In genomic region chrX:11755724-11756123, GRCh38 we compare ENCODE assay signal across 1 cellular context.
A peak's percentile ranks its signal among the peaks of the same experiment; 100 is the strongest.
TF ChIP-seq lines count a peak whose summit lies in the region.

No MANE protein-coding gene starts in this region.

TF ChIP-seq in HepG2, 621 proteins besides CTCF, POLR2A, EP300 and RAD21 (continued from another document and continues in another):
- no peak for TF ChIP-seq ZNF597 (CRISPR knock-in tag; IDR thresholded peaks at IDR 0.05)
- TF ChIP-seq ERF (CRISPR knock-in tag; IDR thresholded peaks at IDR 0.05), result no peak
- TF ChIP-seq KLF15 (CRISPR knock-in tag; IDR thresholded peaks at IDR 0.05; ENCODE audit: borderline replicate concordance), result no peak
- TF ChIP-seq ZEB1 (IDR thresholded peaks at IDR 0.05; ENCODE audit: insufficient replicate concordance, low read depth), result no peak
- TF ChIP-seq ZNF563 (CRISPR knock-in tag; IDR thresholded peaks at IDR 0.05), result no peak
- no peak for TF ChIP-seq ZNF282 (IDR thresholded peaks at IDR 0.05; ENCODE audit: partially characterized antibody)
- TF ChIP-seq ZNF317 (CRISPR knock-in tag; IDR thresholded peaks at IDR 0.05), result no peak
- TF ChIP-seq BRF2 (CRISPR knock-in tag; IDR thresholded peaks at IDR 0.05), result no peak
- TF ChIP-seq TFAP4 (IDR thresholded peaks at IDR 0.05; ENCODE audit: borderline replicate concordance, low read depth), result no peak
- no peak for TF ChIP-seq XBP1 (CRISPR knock-in tag; IDR thresholded peaks at IDR 0.05)
- TF ChIP-seq FOXP4 (CRISPR knock-in tag; IDR thresholded peaks at IDR 0.05), result peak; percentile 78
- no peak for TF ChIP-seq ZUFSP (CRISPR knock-in tag; IDR thresholded peaks at IDR 0.05; ENCODE audit: borderline replicate concordance)
- TF ChIP-seq ZBTB7B (CRISPR knock-in tag; IDR thresholded peaks at IDR 0.05), result no peak
- TF ChIP-seq NONO (IDR thresholded peaks at IDR 0.05), result no peak
- TF ChIP-seq NONO (CRISPR knock-in tag; conservative IDR thresholded peaks at IDR 0.05), result no peak
- peak; percentile 98; the same call in 1 of the 2 replicates for TF ChIP-seq ZBTB20 (CRISPR knock-in tag; IDR thresholded peaks at IDR 0.05; ENCODE audit: borderline replicate concordance, low read depth)
- peak; percentile 54 for TF ChIP-seq SAP130 (CRISPR knock-in tag; IDR thresholded peaks at IDR 0.05; ENCODE audit: low read depth)
- TF ChIP-seq ZNF382 (CRISPR knock-in tag; IDR thresholded peaks at IDR 0.05; ENCODE audit: borderline replicate concordance), result no peak
- TF ChIP-seq ZIK1 (CRISPR knock-in tag; IDR thresholded peaks at IDR 0.05; ENCODE audit: borderline replicate concordance, low read depth), result no peak
- no peak for TF ChIP-seq DZIP1 (CRISPR knock-in tag; IDR thresholded peaks at IDR 0.05)
- TF ChIP-seq ZNF142 (CRISPR knock-in tag; IDR thresholded peaks at IDR 0.05), result no peak
- TF ChIP-seq ZNF318 (CRISPR knock-in tag; IDR thresholded peaks at IDR 0.05), result no peak
- TF ChIP-seq E2F1 (CRISPR knock-in tag; IDR thresholded peaks at IDR 0.05), result no peak
- no peak for TF ChIP-seq PHF20 (CRISPR knock-in tag; IDR thresholded peaks at IDR 0.05)
- no peak for TF ChIP-seq JUNB (CRISPR knock-in tag; IDR thresholded peaks at IDR 0.05; ENCODE audit: borderline replicate concordance)
- TF ChIP-seq ZFY (CRISPR knock-in tag; IDR thresholded peaks at IDR 0.05), result no peak
- no peak for TF ChIP-seq POLR2G (IDR thresholded peaks at IDR 0.05; ENCODE audit: low read depth, low read length)
- TF ChIP-seq PTBP1 (IDR thresholded peaks at IDR 0.05; ENCODE audit: low read depth, low read length, poor library complexity, severe bottlenecking), result no peak
- TF ChIP-seq ZNF644 (CRISPR knock-in tag; IDR thresholded peaks at IDR 0.05; ENCODE audit: low read depth), result no peak
- TF ChIP-seq ZNF143 (CRISPR knock-in tag; IDR thresholded peaks at IDR 0.05), result no peak
- TF ChIP-seq ZNF121 (CRISPR knock-in tag; IDR thresholded peaks at IDR 0.05), result no peak
